In the genomic region with DNA sequence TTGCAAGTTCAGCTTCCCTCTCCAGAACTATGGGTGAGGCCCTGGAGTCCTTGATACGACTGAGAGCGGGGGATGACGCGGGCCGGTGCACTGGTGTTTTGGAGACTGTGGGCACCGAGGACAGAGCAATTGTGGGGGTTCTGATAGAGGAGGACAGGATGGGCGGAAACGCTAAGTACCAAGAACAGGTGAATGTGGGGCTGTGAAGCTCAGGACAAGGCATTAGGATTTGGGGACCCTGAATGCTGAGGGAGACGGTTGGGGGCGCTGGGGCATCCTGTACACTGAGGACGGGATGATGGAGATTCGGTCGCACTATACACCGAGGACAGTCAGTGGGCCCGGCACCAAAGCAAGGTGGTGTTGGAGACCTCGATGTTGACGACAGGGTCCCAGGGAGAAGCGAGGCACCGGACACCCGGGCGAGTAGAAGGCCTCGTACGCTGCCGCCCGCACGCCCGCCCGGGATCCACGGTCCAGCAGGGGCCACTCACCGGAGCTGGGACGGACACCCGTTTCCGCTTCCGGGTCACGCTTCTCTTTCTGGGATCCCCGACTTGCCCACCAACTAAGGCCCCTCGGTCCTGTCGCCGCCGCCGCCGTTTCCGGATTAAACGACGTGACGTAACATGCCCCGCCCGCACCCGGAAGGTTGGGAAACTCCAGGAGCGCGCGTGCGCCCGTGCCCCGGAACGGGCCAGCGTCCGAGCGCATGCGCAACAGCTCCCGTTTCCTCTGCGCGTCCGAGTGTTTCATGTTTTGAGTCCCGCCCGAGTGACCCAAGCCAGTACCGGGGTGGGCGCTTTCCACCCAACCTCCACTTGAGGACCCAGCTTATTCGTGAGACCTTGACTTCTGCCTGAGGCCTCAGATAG, we compare ENCODE assay signal across 8 cellular contexts. TPM values are rescaled to one million over a fixed set of nuclear protein-coding genes. Genes with fewer than 3 reads are reported as not detected.
DNase-seq lines count a peak whose midpoint lies in the region; ATAC-seq and TF ChIP-seq lines count a peak whose summit lies in the region.

A gene (minus strand): TSS at position 612 of the 875 bp plus-strand sequence. CDS start 893 bp downstream, outside the sequence.

- H3K79me2 ChIP-seq in osteoblast (ENCODE audit: insufficient read depth, low read length), result peaks cover 70% of the 10 kb centered on the region

- ATAC-seq in GM21423 (IDR thresholded peaks at IDR 0.05; ENCODE audit: unreplicated experiment) (peak; percentile 32), gastroesophageal sphincter (peak; percentile 59)

- H2AFZ ChIP-seq in osteoblast (ENCODE audit: low read length), result peak within 1 kb of the TSS; percentile 79

- 0 to 3% methylated on average over 4 to 15 of the region's 69 CpGs for WGBS in gastroesophageal sphincter (ENCODE audit: low coverage in 1 of 2), 2 donors
- 1% methylated on average over 69 of the region's 69 CpGs for WGBS in thymus

- H4K20me1 ChIP-seq in osteoblast (ENCODE audit: insufficient read depth, low read length), result peaks cover 24% of the 10 kb centered on the region

- TF ChIP-seq POLR2A in NB4 (IDR thresholded peaks at IDR 0.05; ENCODE audit: extremely low read depth, insufficient read length), result peak; percentile 61
- TF ChIP-seq POLR2A in gastroesophageal sphincter (IDR thresholded peaks at IDR 0.05), result peak; percentile 79 to 82

- DNase-seq in Ammon's horn (ENCODE audit: low spot score) (peak; percentile 97), NB4 (ENCODE audit: low read depth) (peak; percentile 97), osteoblast (ENCODE audit: insufficient read length, low spot score, missing footprints) (peak; percentile 100), NCI-H526 (lab: John Stamatoyannopoulos, UW) (no peak)
- peak; percentile 97 for DNase-seq in activated T-helper 9 cell treated with anti-CD3 and anti-CD28 coated beads, Interleukin-2, amount 50 U/mL, for 16 hours (ENCODE audit: low read depth)

- no peak for TF ChIP-seq CTCF in NB4 (IDR thresholded peaks at IDR 0.05; ENCODE audit: low read depth, low read length)
- peak in 2 of 4 experiments; percentile 8 to 30 for TF ChIP-seq CTCF in gastroesophageal sphincter (IDR thresholded peaks at IDR 0.05)
- no peak for TF ChIP-seq CTCF in osteoblast (IDR thresholded peaks at IDR 0.05; ENCODE audit: extremely low read depth, low read depth, low read length)

- no peak for TF ChIP-seq EP300 in gastroesophageal sphincter (IDR thresholded peaks at IDR 0.05)

- H3K27ac ChIP-seq in gastroesophageal sphincter (peak within 1 kb of the TSS; percentile 60 to 100 (median 97)), osteoblast (ENCODE audit: low read depth, low read length) (peak within 1 kb of the TSS; percentile 89), thymus (ENCODE audit: low read depth) (peak within 1 kb of the TSS; percentile 99)

- H3K4me2 ChIP-seq in osteoblast (ENCODE audit: insufficient read depth, low read length), result peak within 1 kb of the TSS; percentile 99

- H3K36me3 ChIP-seq in gastroesophageal sphincter, result peaks cover 0 to 56% of the 10 kb centered on the region in 2 donors
- H3K36me3 ChIP-seq in osteoblast (ENCODE audit: insufficient read depth, low read length), result peaks cover 48% of the 10 kb centered on the region
- peaks cover 47% of the 10 kb centered on the region for H3K36me3 ChIP-seq in thymus (ENCODE audit: control insufficient read depth, insufficient read depth)

- peak within 1 kb of the TSS; percentile 62 for H3K4me3 ChIP-seq in NB4 (ENCODE audit: low read depth, low read length)
- peak within 1 kb of the TSS; percentile 47 to 81 for H3K4me3 ChIP-seq in gastroesophageal sphincter
- H3K4me3 ChIP-seq in osteoblast (ENCODE audit: insufficient read depth, low read length), result peak within 1 kb of the TSS; percentile 88
- peak within 1 kb of the TSS; percentile 90 for H3K4me3 ChIP-seq in thymus (ENCODE audit: low read length)

- H3K9me3 ChIP-seq in gastroesophageal sphincter, result no peaks in the 10 kb centered on the region
- no peaks in the 10 kb centered on the region for H3K9me3 ChIP-seq in osteoblast (ENCODE audit: low read depth, low read length)
- no peaks in the 10 kb centered on the region for H3K9me3 ChIP-seq in thymus (ENCODE audit: control insufficient read depth)

- peaks cover 12 to 56% (median 35%) of the 10 kb centered on the region in 3 donors for H3K4me1 ChIP-seq in gastroesophageal sphincter
- peaks cover 33% of the 10 kb centered on the region for H3K4me1 ChIP-seq in osteoblast (ENCODE audit: insufficient read depth, low read length)
- H3K4me1 ChIP-seq in thymus (ENCODE audit: control insufficient read depth, insufficient read depth, low read length), result peaks cover 27% of the 10 kb centered on the region

- H3K27me3 ChIP-seq in gastroesophageal sphincter (no peaks in the 10 kb centered on the region), osteoblast (ENCODE audit: insufficient read depth, low read length) (no peaks in the 10 kb centered on the region), thymus (ENCODE audit: control insufficient read depth, insufficient read depth) (no peaks in the 10 kb centered on the region)

RNA-seq across cellular contexts. Expression of the gene that starts here (rescaled TPM):
- total RNA-seq in gastroesophageal sphincter, result 100 to 1,000 TPM in 3 of 4 donors, 10 to 100 TPM in 1; 100.0 to 155 (median 126) TPM
- 98.1 and 106 TPM in 2 replicates for total RNA-seq in osteoblast
- 131 TPM for polyA plus RNA-seq in thymus

Comparison
In these comparisons a context has a peak if more than half of its experiments do, and no peak if none do; other contexts are left out.
1. DNase-seq: peak in Ammon's horn (single experiment), NB4 (single experiment), activated T-helper 9 cell treated with anti-CD3 and anti-CD28 coated beads, Interleukin-2, amount 50 U/mL, for 16 hours (single experiment) and osteoblast (single experiment); none in NCI-H526 (0 of 2).
2. Peak in every context shown above with its lines, with median percentiles within 50 percentile points of each other: H3K4me3 ChIP-seq and H3K27ac ChIP-seq.